In genomic region chr18:11991021-11991770, GRCh38 we compare ENCODE assay signal across 1 cellular context.
TF ChIP-seq lines count a peak whose summit lies in the region.

No MANE protein-coding gene starts in this region.

TF ChIP-seq in WTC11, 78 proteins besides CTCF, POLR2A, EP300 and RAD21 (continued from another document):
- TF ChIP-seq PRDM15 (CRISPR knock-in tag; IDR thresholded peaks at IDR 0.05) (no peak), MYBL2 (CRISPR knock-in tag; IDR thresholded peaks at IDR 0.05) (no peak), HMGXB4 (CRISPR knock-in tag; IDR thresholded peaks at IDR 0.05) (no peak), ATF3 (CRISPR knock-in tag; conservative IDR thresholded peaks at IDR 0.05) (no peak), ZNF219 (CRISPR knock-in tag; IDR thresholded peaks at IDR 0.05; ENCODE audit: borderline replicate concordance) (no peak), NFYB (CRISPR knock-in tag; conservative IDR thresholded peaks at IDR 0.05; ENCODE audit: low read depth) (no peak), CDX4 (CRISPR knock-in tag; IDR thresholded peaks at IDR 0.05; ENCODE audit: borderline replicate concordance) (no peak), RORB (CRISPR knock-in tag; IDR thresholded peaks at IDR 0.05) (no peak), PRRX2 (CRISPR knock-in tag; IDR thresholded peaks at IDR 0.05) (no peak), ZNF121 (CRISPR knock-in tag; IDR thresholded peaks at IDR 0.05) (no peak), GRHL2 (CRISPR knock-in tag; IDR thresholded peaks at IDR 0.05; ENCODE audit: insufficient replicate concordance, severe bottlenecking) (no peak), EMX1 (CRISPR knock-in tag; IDR thresholded peaks at IDR 0.05) (no peak), TEAD1 (CRISPR knock-in tag; IDR thresholded peaks at IDR 0.05) (no peak), GTF2I (CRISPR knock-in tag; conservative IDR thresholded peaks at IDR 0.05) (no peak), KAT7 (CRISPR knock-in tag; IDR thresholded peaks at IDR 0.05; ENCODE audit: borderline replicate concordance) (no peak), ZNF512 (CRISPR knock-in tag; IDR thresholded peaks at IDR 0.05; ENCODE audit: borderline replicate concordance) (no peak), NR3C1 (CRISPR knock-in tag; conservative IDR thresholded peaks at IDR 0.05; ENCODE audit: low read depth) (no peak)
TF ChIP-seq in WTC11: peak in this region for 0.
